8 cellular contexts compared by ENCODE assay signal in the genomic region with DNA sequence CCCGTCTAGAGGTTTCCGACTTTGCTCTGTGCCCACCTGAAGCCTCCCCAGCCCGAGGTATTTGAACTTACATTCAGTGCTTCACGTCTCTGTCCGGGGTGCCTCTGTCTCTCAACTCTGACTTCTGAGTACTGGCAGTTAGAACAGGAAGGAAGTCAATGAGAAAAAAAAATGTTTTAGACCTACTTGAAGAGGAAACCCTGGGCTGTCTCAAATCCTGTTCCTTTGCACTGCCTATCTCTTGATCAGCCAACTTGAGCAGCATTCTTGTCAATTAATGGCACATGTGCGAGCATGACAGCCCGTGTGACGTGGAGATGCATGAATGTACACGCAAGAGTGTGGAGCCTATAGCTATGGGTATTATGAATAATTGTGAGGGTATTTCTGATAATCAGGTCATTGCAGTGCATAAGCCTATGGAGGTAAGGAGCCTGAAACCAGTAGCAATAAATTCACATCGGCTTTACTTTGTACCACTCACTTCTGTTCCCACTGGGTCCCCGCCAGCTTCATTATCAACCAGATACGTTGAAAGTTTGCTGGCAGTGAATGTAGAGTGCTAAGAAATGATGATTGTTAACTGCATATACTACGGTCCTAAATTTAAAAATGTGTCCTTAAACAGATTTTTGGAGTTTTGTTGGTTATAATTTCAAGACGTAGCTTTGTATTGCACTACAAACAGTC. TPM values are rescaled to one million over a fixed set of nuclear protein-coding genes. Genes with fewer than 3 reads are reported as not detected.
A peak's percentile ranks its signal among the peaks of the same experiment; 100 is the strongest.
DNase-seq lines count a peak whose midpoint lies in the region; ATAC-seq and TF ChIP-seq lines count a peak whose summit lies in the region.

A gene (minus strand): TSS at position 136 of the 690 bp plus-strand sequence. CDS start 10,889 bp downstream, outside the sequence.

- H3K9me2 ChIP-seq in Loucy (replicated peaks; ENCODE audit: low read depth, low read length) = no peaks in the 10 kb centered on the region

- peak within 1 kb of the TSS; percentile 93 for H3K4me2 ChIP-seq in Loucy (ENCODE audit: low read depth, low read length, poor library complexity, severe bottlenecking)

- ATAC-seq in GM21717 (IDR thresholded peaks at IDR 0.05; ENCODE audit: unreplicated experiment) = peak; percentile 56

- TF ChIP-seq EP300 in esophagus muscularis mucosa (IDR thresholded peaks at IDR 0.05) = no peak

- intact Hi-C loops in esophagus muscularis mucosa (cut with DNase I) = no loop called here

- H3K27ac ChIP-seq in esophagus muscularis mucosa (replicated peaks in 1 of 4) = peak within 1 kb of the TSS; percentile 67 to 75 (median 71)
- H3K27ac ChIP-seq in rectal smooth muscle tissue (ENCODE audit: low read depth, low read length) = no peak within 1 kb of the TSS

- peaks cover 42% of the 10 kb centered on the region for H4K20me1 ChIP-seq in Loucy (ENCODE audit: insufficient read depth, low read length, poor library complexity, severe bottlenecking)

- H2AFZ ChIP-seq in Loucy (ENCODE audit: low read length) = no peak within 1 kb of the TSS; the same call in 1 of the 2 replicates

- H3K9me3 ChIP-seq in Loucy (ENCODE audit: insufficient read depth, low read depth, low read length) = no peaks in the 10 kb centered on the region
- H3K9me3 ChIP-seq in esophagus muscularis mucosa = no peaks in the 10 kb centered on the region

- TF ChIP-seq CTCF in Loucy (conservative IDR thresholded peaks at IDR 0.05; ENCODE audit: low read length) (no peak), esophagus muscularis mucosa (IDR thresholded peaks at IDR 0.05) (no peak)

- H3K36me3 ChIP-seq in Loucy (ENCODE audit: insufficient read depth, low read length) (peaks cover 9% of the 10 kb centered on the region; the same call in 1 of the 2 replicates), esophagus muscularis mucosa (no peaks in the 10 kb centered on the region), rectal smooth muscle tissue (ENCODE audit: control insufficient read depth, insufficient read depth, low read length) (no peaks in the 10 kb centered on the region)

- H3K4me3 ChIP-seq in Loucy (ENCODE audit: low read length, poor library complexity, severe bottlenecking) = peak within 1 kb of the TSS; percentile 79
- peak within 1 kb of the TSS; percentile 42 to 54 (median 46) for H3K4me3 ChIP-seq in esophagus muscularis mucosa
- H3K4me3 ChIP-seq in rectal smooth muscle tissue (ENCODE audit: low read length) = peak within 1 kb of the TSS; percentile 57

- H3K4me1 ChIP-seq in Loucy (ENCODE audit: insufficient read depth, low read length, poor library complexity, severe bottlenecking) (peaks cover 68% of the 10 kb centered on the region), esophagus muscularis mucosa (peaks cover 25 to 40% (median 34%) of the 10 kb centered on the region in 4 donors), rectal smooth muscle tissue (ENCODE audit: control insufficient read depth, insufficient read depth, low read length) (peaks cover 2% of the 10 kb centered on the region)

- 63% methylated on average over 14 of the region's 14 CpGs for WGBS in esophagus muscularis mucosa

- H3K9ac ChIP-seq in Loucy (ENCODE audit: low read depth, low read length, poor library complexity, severe bottlenecking) (peak within 1 kb of the TSS; percentile 99), rectal smooth muscle tissue (ENCODE audit: low read length) (peak within 1 kb of the TSS; percentile 27)

- DNase-seq in EH (ENCODE audit: low read depth) (peak; percentile 71), esophagus muscularis mucosa (ENCODE audit: extremely low spot score) (no peak), NCI-H2171 (lab: John Stamatoyannopoulos, UW) (no peak), dedifferentiated amniotic fluid mesenchymal stem cell (ENCODE audit: extremely low spot score) (no peak)
- DNase-seq in activated CD8-positive, alpha-beta memory T cell treated with anti-CD3 and anti-CD28 coated beads for 24 hours = peak; percentile 83

- H3K27me3 ChIP-seq in Loucy (ENCODE audit: insufficient read depth, low read length, poor library complexity, severe bottlenecking) (peaks cover 9% of the 10 kb centered on the region), esophagus muscularis mucosa (no peaks in the 10 kb centered on the region), rectal smooth muscle tissue (ENCODE audit: control insufficient read depth, insufficient read depth, low read length) (no peaks in the 10 kb centered on the region)

- peaks cover 71% of the 10 kb centered on the region for H3K79me2 ChIP-seq in Loucy (ENCODE audit: insufficient read depth, low read length)

- peaks cover 19% of the 10 kb centered on the region; the same call in 1 of the 2 replicates for H3F3A ChIP-seq in Loucy (ENCODE audit: low read depth)

- TF ChIP-seq POLR2A in esophagus muscularis mucosa (IDR thresholded peaks at IDR 0.05; ENCODE audit: low read depth) = no peak

RNA-seq across cellular contexts. Expression of the gene that starts here (rescaled TPM):
- total RNA-seq in esophagus muscularis mucosa = 100 to 1,000 TPM in 2 of 4 donors, 10 to 100 TPM in 2; 43.6 to 123 (median 84.5) TPM

Comparison
In these comparisons a context has a peak if more than half of its experiments do, and no peak if none do; other contexts are left out.
1. DNase-seq: peak in EH (single experiment) and activated CD8-positive, alpha-beta memory T cell treated with anti-CD3 and anti-CD28 coated beads for 24 hours (single experiment); none in esophagus muscularis mucosa (single experiment), NCI-H2171 (single experiment) and dedifferentiated amniotic fluid mesenchymal stem cell (single experiment).
2. Peak in every context shown above with its lines, with median percentiles within 50 percentile points of each other: H3K4me3 ChIP-seq.